23 cellular contexts compared by ENCODE assay signal in genomic region chr17:48207776-48208175, GRCh38.
DNase-seq lines count a peak whose midpoint lies in the region; FAIRE-seq and TF ChIP-seq lines count a peak whose summit lies in the region.
"Had no signal": no experiment of that assay in that cellular context is flagged by ENCODE, and none has a peak within 500 bp of the region (broad histone marks: within the 10 kb centered on the region; RNA-seq: fewer than 3 reads in every experiment).

No MANE protein-coding gene starts in this region.

- peak overlapping the region; percentile 62 for H3K27ac Mint-ChIP-seq in activated naive CD4-positive, alpha-beta T cell treated with anti-CD3 and anti-CD28 coated beads, Interleukin-2, amount 50 U/mL, for 24 hours
- H3K27ac Mint-ChIP-seq in activated naive CD4-positive, alpha-beta T cell treated with anti-CD3 and anti-CD28 coated beads, Interleukin-2, amount 10 ng/mL, durations not matched to agents 7 days and 5 days, result no peak overlapping the region
- H3K27ac Mint-ChIP-seq: B cell; CD4-positive, alpha-beta T cell; CD8-positive, alpha-beta T cell had no signal

- no peak for DNase-seq in activated naive CD4-positive, alpha-beta T cell treated with anti-CD3 and anti-CD28 coated beads, Interleukin-2, amount 10 ng/mL, durations not matched to agents 7 days and 5 days
- no peak for DNase-seq in HEK293T (ENCODE audit: extremely low spot score)
- DNase-seq in SJSA1 (ENCODE audit: low read depth in 1 of 2, low spot score in 2 of 2), result no peak
- no peak for DNase-seq in NCI-H2196 treated with DMSO at 0.1 percent for 48 hours (lab: John Stamatoyannopoulos, UW; ENCODE audit: unreplicated experiment)
- no peak for DNase-seq in GM12892 (ENCODE audit: insufficient read length)
- DNase-seq in NAMALWA (ENCODE audit: low spot score), result no peak
- DNase-seq: AML-193; Caco-2; Calu3; CD4-positive, alpha-beta T cell; CD8-positive, alpha-beta T cell; DMS79 treated with DMSO at 0.1 percent for 48 hours; GF-D8 had no signal

- H3K4me1 Mint-ChIP-seq in activated naive CD4-positive, alpha-beta T cell treated with anti-CD3 and anti-CD28 coated beads, Interleukin-2, amount 50 U/mL, for 24 hours, result peaks cover 42% of the 10 kb centered on the region
- peaks cover 10% of the 10 kb centered on the region for H3K4me1 Mint-ChIP-seq in activated naive CD4-positive, alpha-beta T cell treated with anti-CD3 and anti-CD28 coated beads, Interleukin-2, amount 10 ng/mL, durations not matched to agents 7 days and 5 days
- H3K4me1 Mint-ChIP-seq: B cell had no signal

- peak overlapping the region; percentile 27 for H3K27ac ChIP-seq in SJSA1
- H3K27ac ChIP-seq: 22Rv1; A549; BLaER1 treated with 17β-estradiol and CSF1 and Interleukin-3, amounts not matched to agents 10 nM and 100 nM; C4-2B had no signal

- no peaks in the 10 kb centered on the region for H3K27me3 Mint-ChIP-seq in activated naive CD4-positive, alpha-beta T cell treated with anti-CD3 and anti-CD28 coated beads, Interleukin-2, amount 50 U/mL, for 24 hours
- no peaks in the 10 kb centered on the region for H3K27me3 Mint-ChIP-seq in activated naive CD4-positive, alpha-beta T cell treated with anti-CD3 and anti-CD28 coated beads, Interleukin-2, amount 10 ng/mL, durations not matched to agents 7 days and 5 days
- H3K27me3 Mint-ChIP-seq: B cell; CD4-positive, alpha-beta T cell had no signal

- H3K36me3 Mint-ChIP-seq in activated naive CD4-positive, alpha-beta T cell treated with anti-CD3 and anti-CD28 coated beads, Interleukin-2, amount 50 U/mL, for 24 hours, result peaks cover 2% of the 10 kb centered on the region
- peaks cover 23% of the 10 kb centered on the region for H3K36me3 Mint-ChIP-seq in activated naive CD4-positive, alpha-beta T cell treated with anti-CD3 and anti-CD28 coated beads, Interleukin-2, amount 10 ng/mL, durations not matched to agents 7 days and 5 days

- no peaks in the 10 kb centered on the region for H3K9me3 Mint-ChIP-seq in activated naive CD4-positive, alpha-beta T cell treated with anti-CD3 and anti-CD28 coated beads, Interleukin-2, amount 50 U/mL, for 24 hours
- no peaks in the 10 kb centered on the region for H3K9me3 Mint-ChIP-seq in activated naive CD4-positive, alpha-beta T cell treated with anti-CD3 and anti-CD28 coated beads, Interleukin-2, amount 10 ng/mL, durations not matched to agents 7 days and 5 days
- H3K9me3 Mint-ChIP-seq: CD4-positive, alpha-beta T cell; CD8-positive, alpha-beta T cell had no signal

- POLR2A ChIA-PET in HEK293T (lab: Yijun Ruan, JAX), result no interaction called here

- FAIRE-seq in GM12892 (lab: Jason Lieb, UNC), result no peak
- FAIRE-seq: A549, D721Med, G401.6, GM12891, GM18507 had no signal

- no peak for TF ChIP-seq POLR2A in GM12892 (IDR thresholded peaks at IDR 0.05; ENCODE audit: low read depth, low read length)

- H3K36me3 ChIP-seq in SJSA1, result no peaks in the 10 kb centered on the region
- H3K36me3 ChIP-seq: BLaER1 treated with 17β-estradiol and CSF1 and Interleukin-3, amounts not matched to agents 10 nM and 100 nM had no signal

- no peak overlapping the region for H3K4me3 ChIP-seq in SJSA1
- H3K4me3 ChIP-seq: A549; BLaER1 treated with 17β-estradiol and CSF1 and Interleukin-3, amounts not matched to agents 10 nM and 100 nM had no signal

- peaks cover 45% of the 10 kb centered on the region for H3K4me1 ChIP-seq in SJSA1 (replicated peaks)
- H3K4me1 ChIP-seq: A549; BLaER1 treated with 17β-estradiol and CSF1 and Interleukin-3, amounts not matched to agents 10 nM and 100 nM; Caco-2 had no signal

- H3K27me3 ChIP-seq in SJSA1 (replicated peaks), result no peaks in the 10 kb centered on the region
- H3K27me3 ChIP-seq: BLaER1 treated with 17β-estradiol and CSF1 and Interleukin-3, amounts not matched to agents 10 nM and 100 nM had no signal

- no peak overlapping the region for H3K4me3 Mint-ChIP-seq in activated naive CD4-positive, alpha-beta T cell treated with anti-CD3 and anti-CD28 coated beads, Interleukin-2, amount 50 U/mL, for 24 hours
- no peak overlapping the region for H3K4me3 Mint-ChIP-seq in activated naive CD4-positive, alpha-beta T cell treated with anti-CD3 and anti-CD28 coated beads, Interleukin-2, amount 10 ng/mL, durations not matched to agents 7 days and 5 days
- H3K4me3 Mint-ChIP-seq: B cell; CD4-positive, alpha-beta T cell; CD8-positive, alpha-beta T cell had no signal

- H3K9me3 ChIP-seq in SJSA1 (replicated peaks), result no peaks in the 10 kb centered on the region
- H3K9me3 ChIP-seq: A549; BLaER1 treated with 17β-estradiol and CSF1 and Interleukin-3, amounts not matched to agents 10 nM and 100 nM; Caco-2 had no signal

- CTCF ChIA-PET in activated naive CD4-positive, alpha-beta T cell treated with anti-CD3 and anti-CD28 coated beads, Interleukin-2, amount 10 ng/mL, durations not matched to agents 7 days and 5 days (lab: Charles Lee), result no interaction called here
- CTCF ChIA-PET in HEK293T (lab: Yijun Ruan, JAX), result interaction anchor here (1.1 kb wide), 1 partner anchor 70 kb away, joined by 3 read pairs; no protein-coding TSS in a partner anchor

TF ChIP-seq in HEK293T, 16 proteins besides CTCF, POLR2A, EP300 and RAD21:
- no peak for TF ChIP-seq SUZ12 (IDR thresholded peaks at IDR 0.05)
- no peak for TF ChIP-seq FOXK2 (IDR thresholded peaks at IDR 0.05)
- no peak for TF ChIP-seq ARNT (IDR thresholded peaks at IDR 0.05)
- TF ChIP-seq L3MBTL2 (conservative IDR thresholded peaks at IDR 0.05), result no peak
- TF ChIP-seq TARDBP (IDR thresholded peaks at IDR 0.05), result no peak
- TF ChIP-seq PKNOX1 (IDR thresholded peaks at IDR 0.05), result peak; percentile 80
